Comparison of ENCODE assay signal across 8 cellular contexts in genomic region chr1:231420959-231421615, GRCh38. TPM values are rescaled to one million over a fixed set of nuclear protein-coding genes. Genes with fewer than 3 reads are reported as not detected.
DNase-seq lines count a peak whose midpoint lies in the region; ATAC-seq and TF ChIP-seq lines count a peak whose summit lies in the region.

No MANE protein-coding gene starts in this region.

- peaks cover 18% of the 10 kb centered on the region for H3K79me2 ChIP-seq in parathyroid adenoma

- H3K4me3 ChIP-seq in A673 (ENCODE audit: low read depth, low read length, poor library complexity, severe bottlenecking) = peak overlapping the region; percentile 80
- peak overlapping the region; percentile 69 for H3K4me3 ChIP-seq in parathyroid adenoma (ENCODE audit: low read depth, low read length)

- no TSS peak for BruUV-seq in A673 (replicated peaks; lab: Mats Ljungman, UMichigan)

- H3K36me3 ChIP-seq in A673 (ENCODE audit: insufficient read depth, low read length, poor library complexity, severe bottlenecking) = no peaks in the 10 kb centered on the region
- H3K36me3 ChIP-seq in parathyroid adenoma (ENCODE audit: control insufficient read depth, insufficient read depth, low read length) = no peaks in the 10 kb centered on the region

- TF ChIP-seq CTCF in A673 (conservative IDR thresholded peaks at IDR 0.05; ENCODE audit: low read depth, low read length) (no peak), RWPE1 (conservative IDR thresholded peaks at IDR 0.05; ENCODE audit: low read depth) (no peak), parathyroid adenoma (IDR thresholded peaks at IDR 0.05) (no peak)

- H3K4me1 ChIP-seq in A673 (ENCODE audit: insufficient read depth, low read length, poor library complexity, severe bottlenecking) = peaks cover 35% of the 10 kb centered on the region
- H3K4me1 ChIP-seq in parathyroid adenoma = peaks cover 8% of the 10 kb centered on the region

- H3K27me3 ChIP-seq in A673 (replicated peaks; ENCODE audit: insufficient read depth, low read depth, low read length, poor library complexity) = no peaks in the 10 kb centered on the region
- no peaks in the 10 kb centered on the region for H3K27me3 ChIP-seq in parathyroid adenoma (ENCODE audit: control insufficient read depth, insufficient read depth, low read length)

- POLR2A ChIA-PET in A673 (lab: Charles Lee; ENCODE audit: low non-redundant PET) = interaction anchor here (0.6 kb wide), 1 partner anchor 16 kb away, joined by 3 read pairs; no protein-coding TSS in a partner anchor
- POLR2A ChIA-PET in RWPE1 (lab: Yijun Ruan, JAX; ENCODE audit: low non-redundant PET) = interaction anchor here (0.6 to 1.0 kb wide), 2 partner anchors 83 to 1646 kb away, joined by 3 to 7 read pairs; partner anchors contain the start of gene SPRTN

- no peaks in the 10 kb centered on the region for H3K9me3 Mint-ChIP-seq in activated naive CD4-positive, alpha-beta T cell treated with anti-CD3 and anti-CD28 coated beads, Interleukin-2, amount 50 U/mL, for 72 hours

- DNase-seq in A673 (ENCODE audit: low spot score) (peak; percentile 52), RWPE1 (ENCODE audit: low spot score) (peak; percentile 15), Right ventricle myocardium superior (peak; percentile 70), NOMO-1 treated with DMSO at 0.1 percent for 48 hours (lab: John Stamatoyannopoulos, UW; ENCODE audit: unreplicated experiment) (no peak)
- peak; percentile 22 to 66 for DNase-seq in activated naive CD4-positive, alpha-beta T cell treated with anti-CD3 and anti-CD28 coated beads, Interleukin-2, amount 50 U/mL, for 72 hours (ENCODE audit: low spot score in 2 of 2)

- H3K4me2 ChIP-seq in parathyroid adenoma (ENCODE audit: low read length) = peak overlapping the region; percentile 86

- H3K9me3 ChIP-seq in A673 (ENCODE audit: low read depth, low read length, poor library complexity, severe bottlenecking) (no peaks in the 10 kb centered on the region), parathyroid adenoma (ENCODE audit: control insufficient read depth, low read length) (no peaks in the 10 kb centered on the region)

- H3K27ac ChIP-seq in A673 (ENCODE audit: low read depth, low read length, poor library complexity, severe bottlenecking) (peak overlapping the region; percentile 80), RWPE1 (peak overlapping the region; percentile 96), parathyroid adenoma (peak overlapping the region; percentile 86)

- peak overlapping the region; percentile 34 to 71 for H3K27ac Mint-ChIP-seq in activated naive CD4-positive, alpha-beta T cell treated with anti-CD3 and anti-CD28 coated beads, Interleukin-2, amount 50 U/mL, for 72 hours

- H3K9ac ChIP-seq in parathyroid adenoma = no peak overlapping the region

- CTCF ChIA-PET in A673 (lab: Charles Lee) = interaction anchor here (1.3 kb wide), 1 partner anchor 163 kb away, joined by 3 read pairs; no protein-coding TSS in a partner anchor
- CTCF ChIA-PET in RWPE1 (lab: Yijun Ruan, JAX) = no interaction called here

- intact Hi-C loops in A673 (cut with micrococcal nuclease; ENCODE audit: unreplicated experiment) (loop anchor here (2.0 to 5.0 kb wide), 3 partner anchors 59 to 181 kb away; partner anchors contain the start of gene TSNAX), Right ventricle myocardium superior (cut with DNase I) (loop anchor here (2.0 to 5.0 kb wide), 2 partner anchors 64 to 108 kb away; partner anchors contain the start of gene TSNAX)

- ATAC-seq in GM18867 (IDR thresholded peaks at IDR 0.05; ENCODE audit: unreplicated experiment) (peak; percentile 10), HG03097 (IDR thresholded peaks at IDR 0.05; ENCODE audit: low FRiP score, unreplicated experiment) (peak; percentile 18), Right ventricle myocardium superior (ENCODE audit: poor library complexity) (peak; percentile 1)
- peak in 1 of 2 donors; percentile 16 for ATAC-seq in activated naive CD4-positive, alpha-beta T cell treated with anti-CD3 and anti-CD28 coated beads, Interleukin-2, amount 50 U/mL, for 72 hours

- peaks cover 16 to 30% of the 10 kb centered on the region in 2 donors for H3K36me3 Mint-ChIP-seq in activated naive CD4-positive, alpha-beta T cell treated with anti-CD3 and anti-CD28 coated beads, Interleukin-2, amount 50 U/mL, for 72 hours

- H2AFZ ChIP-seq in parathyroid adenoma = peak overlapping the region; percentile 56

RNA-seq across cellular contexts. Expression of gene EGLN1, which starts 1.0 kb away (rescaled TPM):
- total RNA-seq in A673 (2021) (29.5 and 30.4 TPM in 2 replicates), Right ventricle myocardium superior (75.2 TPM)
- total RNA-seq in activated naive CD4-positive, alpha-beta T cell treated with anti-CD3 and anti-CD28 coated beads, Interleukin-2, amount 50 U/mL, for 72 hours = 10 to 100 TPM in 1 of 2 donors, 1 to 10 TPM in 1; 3.8 to 36.1 TPM
